ENCODE assay signal across 11 cellular contexts in genomic region chr3:124429129-124429815, GRCh38.
DNase-seq lines count a peak whose midpoint lies in the region; ATAC-seq, FAIRE-seq and TF ChIP-seq lines count a peak whose summit lies in the region.
"Had no signal": no experiment of that assay in that cellular context is flagged by ENCODE, and none has a peak within 500 bp of the region (broad histone marks: within the 10 kb centered on the region; RNA-seq: fewer than 3 reads in every experiment).

No MANE protein-coding gene starts in this region.

- TF ChIP-seq CTCF in MCF 10A (IDR thresholded peaks at IDR 0.05; ENCODE audit: unreplicated experiment) (no peak), endodermal cell (conservative IDR thresholded peaks at IDR 0.05) (no peak), WTC11 (IDR thresholded peaks at IDR 0.05) (no peak)

- CTCF ChIA-PET in MCF 10A (lab: Yijun Ruan, JAX), result interaction anchor here (0.6 to 3.4 kb wide), 12 partner anchors 11 to 131 kb away, joined by 3 to 21 read pairs (median 4); no protein-coding TSS in a partner anchor
- CTCF ChIA-PET in WTC11 (lab: Charles Lee), result interaction anchor here (0.9 kb wide), 1 partner anchor 78 kb away, joined by 4 read pairs; no protein-coding TSS in a partner anchor

- DNase-seq in H54 (ENCODE audit: insufficient read length, low spot score), result peak; percentile 4
- peak; percentile 51 for DNase-seq in NCI-H2171 (lab: John Stamatoyannopoulos, UW)
- peak; percentile 81 for DNase-seq in MCF 10A (ENCODE audit: unreplicated experiment)
- peak; percentile 62 for DNase-seq in renal cortical epithelial cell (ENCODE audit: low read depth)
- no peak for DNase-seq in endodermal cell
- no peak for DNase-seq in iPS-NIHi7 (ENCODE audit: extremely low spot score)
- DNase-seq in WTC11 (ENCODE audit: low spot score), result no peak
- DNase-seq: activated naive CD8-positive, alpha-beta T cell treated with anti-CD3 and anti-CD28 coated beads, Interleukin-2, amount 50 U/mL, for 24 hours; pancreas had no signal

- BruUV-seq in MCF 10A (replicated peaks; lab: Mats Ljungman, UMichigan), result no TSS peak

- POLR2A ChIA-PET in MCF 10A (lab: Yijun Ruan, JAX) (interaction anchor here (0.6 to 1.7 kb wide), 5 partner anchors 10 to 1126 kb away, joined by 3 to 5 read pairs (median 3); no protein-coding TSS in a partner anchor), WTC11 (lab: Charles Lee) (no interaction called here)

- H3K9ac ChIP-seq in endodermal cell (ENCODE audit: extremely low read depth, low read length, poor library complexity, severe bottlenecking), result no peak overlapping the region

- no peaks in the 10 kb centered on the region for H3K27me3 Mint-ChIP-seq in MCF 10A (ENCODE audit: insufficient read depth, unreplicated experiment)
- H3K27me3 Mint-ChIP-seq in endodermal cell (ENCODE audit: insufficient read depth), result no peaks in the 10 kb centered on the region
- no peaks in the 10 kb centered on the region for H3K27me3 Mint-ChIP-seq in WTC11 (ENCODE audit: low read depth)
- H3K27me3 Mint-ChIP-seq: activated naive CD8-positive, alpha-beta T cell treated with anti-CD3 and anti-CD28 coated beads, Interleukin-2, amount 50 U/mL, for 24 hours had no signal

- no peaks in the 10 kb centered on the region for H3K4me1 ChIP-seq in endodermal cell (ENCODE audit: control insufficient read depth, insufficient read depth, low read length)
- H3K4me1 ChIP-seq: pancreas had no signal

- WGBS in endodermal cell (ENCODE audit: insufficient coverage in 1 of 2, insufficient read length in 1 of 2), 2 experiments, result 90 to 95% methylated on average over 3 of the region's 3 CpGs

- FAIRE-seq in H54 (lab: Jason Lieb, UNC), result peak; percentile 84
- FAIRE-seq: GM12878, pancreas had no signal

- no peak overlapping the region for H3K4me3 ChIP-seq in endodermal cell (ENCODE audit: low read length)
- H3K4me3 ChIP-seq: GM12878, pancreas had no signal

- H3K9me3 Mint-ChIP-seq in MCF 10A (ENCODE audit: unreplicated experiment), result no peaks in the 10 kb centered on the region
- H3K9me3 Mint-ChIP-seq in endodermal cell, result no peaks in the 10 kb centered on the region
- H3K9me3 Mint-ChIP-seq in WTC11, result no peaks in the 10 kb centered on the region
- H3K9me3 Mint-ChIP-seq: activated naive CD8-positive, alpha-beta T cell treated with anti-CD3 and anti-CD28 coated beads, Interleukin-2, amount 50 U/mL, for 24 hours had no signal

- H3K27me3 ChIP-seq in endodermal cell (ENCODE audit: control insufficient read depth, insufficient read depth, low read length, poor library complexity, severe bottlenecking), result no peaks in the 10 kb centered on the region
- H3K27me3 ChIP-seq: pancreas had no signal

- H3K27ac ChIP-seq in endodermal cell (ENCODE audit: low read depth, low read length), result no peak overlapping the region
- H3K27ac ChIP-seq: pancreas had no signal

- ATAC-seq in HG02840 (IDR thresholded peaks at IDR 0.05; ENCODE audit: low FRiP score, unreplicated experiment) (no peak), WTC11 (no peak)
- ATAC-seq: activated naive CD8-positive, alpha-beta T cell treated with anti-CD3 and anti-CD28 coated beads, Interleukin-2, amount 50 U/mL, for 24 hours; GM12878; pancreas had no signal

- H3K4me1 Mint-ChIP-seq in MCF 10A (ENCODE audit: insufficient read depth, unreplicated experiment) (peaks cover 25% of the 10 kb centered on the region), endodermal cell (peaks cover 3% of the 10 kb centered on the region), WTC11 (peaks cover 5% of the 10 kb centered on the region; the same call in 1 of the 2 replicates)
- H3K4me1 Mint-ChIP-seq: activated naive CD8-positive, alpha-beta T cell treated with anti-CD3 and anti-CD28 coated beads, Interleukin-2, amount 50 U/mL, for 24 hours had no signal

- H3K4me3 Mint-ChIP-seq in MCF 10A (ENCODE audit: unreplicated experiment) (peak overlapping the region; percentile 15), endodermal cell (no peak overlapping the region), WTC11 (no peak overlapping the region)
- H3K4me3 Mint-ChIP-seq: activated naive CD8-positive, alpha-beta T cell treated with anti-CD3 and anti-CD28 coated beads, Interleukin-2, amount 50 U/mL, for 24 hours had no signal

- H3K9me3 ChIP-seq in endodermal cell (ENCODE audit: control insufficient read depth, low read length), result no peaks in the 10 kb centered on the region
- H3K9me3 ChIP-seq: pancreas had no signal

- no peaks in the 10 kb centered on the region for H3K36me3 ChIP-seq in endodermal cell (ENCODE audit: control insufficient read depth, insufficient read depth, low read length)
- H3K36me3 ChIP-seq: pancreas had no signal

- intact Hi-C loops in MCF 10A (cut with micrococcal nuclease), result no loop called here

- H3K27ac Mint-ChIP-seq in MCF 10A (ENCODE audit: low read depth, unreplicated experiment), result peak overlapping the region; percentile 66
- H3K27ac Mint-ChIP-seq in endodermal cell, result no peak overlapping the region
- no peak overlapping the region for H3K27ac Mint-ChIP-seq in WTC11
- H3K27ac Mint-ChIP-seq: activated naive CD8-positive, alpha-beta T cell treated with anti-CD3 and anti-CD28 coated beads, Interleukin-2, amount 50 U/mL, for 24 hours had no signal

- no peaks in the 10 kb centered on the region for H3K36me3 Mint-ChIP-seq in MCF 10A (ENCODE audit: insufficient read depth, unreplicated experiment)
- peaks cover 2% of the 10 kb centered on the region for H3K36me3 Mint-ChIP-seq in endodermal cell (ENCODE audit: low read depth)
- H3K36me3 Mint-ChIP-seq in WTC11, result no peaks in the 10 kb centered on the region

- no peak for TF ChIP-seq POLR2A in H54 (IDR thresholded peaks at IDR 0.05; ENCODE audit: low read depth, low read length)

TF ChIP-seq in WTC11, 78 proteins besides CTCF, POLR2A, EP300 and RAD21 (continues in another document):
- no peak for TF ChIP-seq ZNF281 (CRISPR knock-in tag; IDR thresholded peaks at IDR 0.05)
- no peak for TF ChIP-seq IRF2 (CRISPR knock-in tag; IDR thresholded peaks at IDR 0.05; ENCODE audit: borderline replicate concordance, low read depth)
- no peak for TF ChIP-seq SOX15 (CRISPR knock-in tag; IDR thresholded peaks at IDR 0.05)
- TF ChIP-seq FOXP1 (CRISPR knock-in tag; IDR thresholded peaks at IDR 0.05; ENCODE audit: borderline replicate concordance), result no peak
- no peak for TF ChIP-seq JUN (CRISPR knock-in tag; IDR thresholded peaks at IDR 0.05)
- TF ChIP-seq CREB1 (CRISPR knock-in tag; IDR thresholded peaks at IDR 0.05), result no peak
- no peak for TF ChIP-seq ZNF317 (CRISPR knock-in tag; IDR thresholded peaks at IDR 0.05; ENCODE audit: borderline replicate concordance, low read depth)
- no peak for TF ChIP-seq MAX (CRISPR knock-in tag; IDR thresholded peaks at IDR 0.05)
- TF ChIP-seq ARID4B (CRISPR knock-in tag; IDR thresholded peaks at IDR 0.05; ENCODE audit: borderline replicate concordance), result no peak
- TF ChIP-seq CBFB (CRISPR knock-in tag; IDR thresholded peaks at IDR 0.05; ENCODE audit: low read depth), result no peak
- TF ChIP-seq TCF7 (CRISPR knock-in tag; IDR thresholded peaks at IDR 0.05; ENCODE audit: low read depth), result no peak

Comparison
In these comparisons a context has a peak if more than half of its experiments do, and no peak if none do; other contexts are left out.
1. DNase-seq: peak in H54 (single experiment), NCI-H2171 (single experiment), MCF 10A (single experiment) and renal cortical epithelial cell (single experiment); none in endodermal cell (single experiment), iPS-NIHi7 (single experiment) and WTC11 (single experiment).